In the genomic region with DNA sequence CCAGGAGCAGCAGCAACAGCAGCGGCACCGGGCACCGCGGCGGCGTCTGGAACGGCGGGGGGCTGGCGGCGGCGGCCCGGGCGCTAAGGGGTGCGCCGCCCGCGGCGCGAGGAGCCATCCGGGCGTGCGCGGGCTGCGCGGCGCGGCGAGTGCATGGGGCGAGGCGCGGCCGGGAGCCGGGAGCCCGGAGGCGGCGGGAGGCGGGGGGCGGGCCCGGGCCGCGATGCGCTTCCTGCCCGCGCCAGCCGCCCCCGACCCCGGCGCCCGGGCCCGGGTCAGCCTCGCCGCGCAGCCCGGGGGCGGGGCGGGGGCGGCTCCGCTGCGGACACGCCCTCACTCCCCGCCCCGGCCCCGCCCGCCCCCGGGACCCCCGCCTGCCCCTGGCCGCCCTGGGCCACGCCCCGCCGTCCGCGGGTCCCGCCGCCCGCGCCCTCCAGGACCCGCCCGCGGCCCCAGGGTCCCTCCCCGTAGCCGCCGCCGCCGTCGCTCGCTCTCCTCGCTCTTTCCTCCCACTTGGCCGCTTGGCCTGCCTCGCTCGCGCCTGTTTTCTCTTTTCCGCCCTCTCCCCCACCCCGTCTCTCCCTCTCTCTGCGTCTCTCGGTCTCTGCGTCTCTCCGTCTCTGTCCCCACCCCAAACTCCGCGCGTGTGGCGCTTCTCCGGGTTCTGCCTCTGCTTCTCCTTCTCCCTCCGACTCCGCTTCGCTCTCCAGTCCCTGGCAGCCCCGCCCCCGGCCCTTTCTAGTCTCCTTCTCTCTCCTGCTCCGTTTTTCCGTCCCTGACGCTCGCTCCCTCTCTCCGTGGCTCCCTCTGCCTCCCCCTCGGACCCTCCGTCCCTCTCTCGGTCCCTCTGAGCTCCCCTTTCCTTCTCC, we compare ENCODE assay signal across 8 cellular contexts. TPM values are rescaled to one million over a fixed set of nuclear protein-coding genes. Genes with fewer than 3 reads are reported as not detected.
DNase-seq lines count a peak whose midpoint lies in the region; ATAC-seq and TF ChIP-seq lines count a peak whose summit lies in the region.

A gene with protein sequence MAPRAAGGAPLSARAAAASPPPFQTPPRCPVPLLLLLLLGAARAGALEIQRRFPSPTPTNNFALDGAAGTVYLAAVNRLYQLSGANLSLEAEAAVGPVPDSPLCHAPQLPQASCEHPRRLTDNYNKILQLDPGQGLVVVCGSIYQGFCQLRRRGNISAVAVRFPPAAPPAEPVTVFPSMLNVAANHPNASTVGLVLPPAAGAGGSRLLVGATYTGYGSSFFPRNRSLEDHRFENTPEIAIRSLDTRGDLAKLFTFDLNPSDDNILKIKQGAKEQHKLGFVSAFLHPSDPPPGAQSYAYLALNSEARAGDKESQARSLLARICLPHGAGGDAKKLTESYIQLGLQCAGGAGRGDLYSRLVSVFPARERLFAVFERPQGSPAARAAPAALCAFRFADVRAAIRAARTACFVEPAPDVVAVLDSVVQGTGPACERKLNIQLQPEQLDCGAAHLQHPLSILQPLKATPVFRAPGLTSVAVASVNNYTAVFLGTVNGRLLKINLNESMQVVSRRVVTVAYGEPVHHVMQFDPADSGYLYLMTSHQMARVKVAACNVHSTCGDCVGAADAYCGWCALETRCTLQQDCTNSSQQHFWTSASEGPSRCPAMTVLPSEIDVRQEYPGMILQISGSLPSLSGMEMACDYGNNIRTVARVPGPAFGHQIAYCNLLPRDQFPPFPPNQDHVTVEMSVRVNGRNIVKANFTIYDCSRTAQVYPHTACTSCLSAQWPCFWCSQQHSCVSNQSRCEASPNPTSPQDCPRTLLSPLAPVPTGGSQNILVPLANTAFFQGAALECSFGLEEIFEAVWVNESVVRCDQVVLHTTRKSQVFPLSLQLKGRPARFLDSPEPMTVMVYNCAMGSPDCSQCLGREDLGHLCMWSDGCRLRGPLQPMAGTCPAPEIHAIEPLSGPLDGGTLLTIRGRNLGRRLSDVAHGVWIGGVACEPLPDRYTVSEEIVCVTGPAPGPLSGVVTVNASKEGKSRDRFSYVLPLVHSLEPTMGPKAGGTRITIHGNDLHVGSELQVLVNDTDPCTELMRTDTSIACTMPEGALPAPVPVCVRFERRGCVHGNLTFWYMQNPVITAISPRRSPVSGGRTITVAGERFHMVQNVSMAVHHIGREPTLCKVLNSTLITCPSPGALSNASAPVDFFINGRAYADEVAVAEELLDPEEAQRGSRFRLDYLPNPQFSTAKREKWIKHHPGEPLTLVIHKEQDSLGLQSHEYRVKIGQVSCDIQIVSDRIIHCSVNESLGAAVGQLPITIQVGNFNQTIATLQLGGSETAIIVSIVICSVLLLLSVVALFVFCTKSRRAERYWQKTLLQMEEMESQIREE (N-terminal part only) (minus strand): TSS at position 155 of the 869 bp plus-strand sequence. CDS start 37 bp downstream, at position 118.

- no peaks in the 10 kb centered on the region for H4K20me1 ChIP-seq in OCI-LY7 (ENCODE audit: insufficient read depth, low read length)

- DNase-seq in BJ (ENCODE audit: low read depth) (no peak), OCI-LY7 (ENCODE audit: low spot score) (no peak), adipocyte (ENCODE audit: low read depth) (peak; percentile 79), head of caudate nucleus (peak in 34 of 42 donors; percentile 25 to 75 (median 56)), NCI-H1048 (lab: John Stamatoyannopoulos, UW) (no peak)

- peak within 1 kb of the TSS; percentile 53; the same call in 1 of the 2 replicates for H3K27ac ChIP-seq in HEK293 (ENCODE audit: extremely low read depth, low read depth, low read length)
- H3K27ac ChIP-seq in OCI-LY7 (ENCODE audit: low read depth, low read length, poor library complexity, severe bottlenecking) = no peak within 1 kb of the TSS
- no peak within 1 kb of the TSS for H3K27ac ChIP-seq in neutrophil

- no TSS peak for BruUV-seq in OCI-LY7 (replicated peaks; lab: Mats Ljungman, UMichigan)

- no peaks in the 10 kb centered on the region for H3K27me3 ChIP-seq in BJ (ENCODE audit: control insufficient read depth, insufficient read depth, low read length)
- H3K27me3 ChIP-seq in adipocyte (replicated peaks; ENCODE audit: control insufficient read depth, insufficient read depth, low read length) = no peaks in the 10 kb centered on the region
- H3K27me3 ChIP-seq in neutrophil = peaks cover 83% of the 10 kb centered on the region

- TF ChIP-seq CTCF in BJ (IDR thresholded peaks at IDR 0.05; ENCODE audit: insufficient read depth, low read depth, low read length) (no peak), HEK293 (tag by site-specific recombination; IDR thresholded peaks at IDR 0.05) (no peak), OCI-LY7 (conservative IDR thresholded peaks at IDR 0.05; ENCODE audit: low read length) (no peak), neutrophil (IDR thresholded peaks at IDR 0.05) (no peak)

- no peaks in the 10 kb centered on the region for H3K79me2 ChIP-seq in OCI-LY7 (ENCODE audit: insufficient read depth, low read depth, low read length)

- H3K36me3 ChIP-seq in BJ (ENCODE audit: control insufficient read depth, insufficient read depth, low read length) (no peaks in the 10 kb centered on the region), HEK293 (ENCODE audit: control insufficient read depth in 2 of 2, insufficient read depth in 1 of 2, low read length in 2 of 2) (no peaks in the 10 kb centered on the region), OCI-LY7 (ENCODE audit: insufficient read depth, low read length) (no peaks in the 10 kb centered on the region), adipocyte (ENCODE audit: control insufficient read depth, insufficient read depth, low read length, severe bottlenecking) (no peaks in the 10 kb centered on the region), neutrophil (no peaks in the 10 kb centered on the region)

- H3K4me1 ChIP-seq in HEK293 (ENCODE audit: control insufficient read depth, insufficient read depth, low read length) (0 out of 2 replicates have a peak, but pooled peaks cover 3% of the 10 kb centered on the region), OCI-LY7 (ENCODE audit: insufficient read depth, low read length, poor library complexity, severe bottlenecking) (no peaks in the 10 kb centered on the region), adipocyte (ENCODE audit: control insufficient read depth, insufficient read depth, low read length) (peaks cover 50% of the 10 kb centered on the region), neutrophil (ENCODE audit: control insufficient read depth in 1 of 2, insufficient read depth in 1 of 2, low read depth in 1 of 2, low read length in 1 of 2) (peaks cover 14 to 15% of the 10 kb centered on the region in 2 experiments)

- peak within 1 kb of the TSS; percentile 70 for H3K4me3 ChIP-seq in BJ (ENCODE audit: low read depth, low read length)
- peak within 1 kb of the TSS; percentile 43 for H3K4me3 ChIP-seq in HEK293 (ENCODE audit: low read depth, low read length)
- H3K4me3 ChIP-seq in OCI-LY7 (ENCODE audit: low read depth, low read length, poor library complexity, severe bottlenecking) = peak within 1 kb of the TSS; percentile 8
- H3K4me3 ChIP-seq in adipocyte (ENCODE audit: low read length) = peak within 1 kb of the TSS; percentile 96
- peak within 1 kb of the TSS; percentile 39 to 60 for H3K4me3 ChIP-seq in neutrophil (ENCODE audit: low read depth in 1 of 2, low read length in 1 of 2)

- CTCF ChIA-PET in BJ (lab: Yijun Ruan, JAX) (interaction anchor here (0.7 to 3.4 kb wide), 5 partner anchors 10 to 222 kb away, joined by 3 to 15 read pairs (median 4); no protein-coding TSS in a partner anchor), HEK293 (lab: Yijun Ruan, JAX) (interaction anchor here (1.5 kb wide), 1 partner anchor 116 kb away, joined by 5 read pairs; no protein-coding TSS in a partner anchor), OCI-LY7 (lab: Charles Lee; ENCODE audit: unreplicated experiment) (interaction anchor here (0.6 kb wide), 1 partner anchor 117 kb away, joined by 4 read pairs; no protein-coding TSS in a partner anchor)

- POLR2A ChIA-PET in BJ (lab: Charles Lee) = interaction anchor here (0.6 kb wide), 1 partner anchor 25 kb away, joined by 3 read pairs; no protein-coding TSS in a partner anchor
- POLR2A ChIA-PET in HEK293 (lab: Yijun Ruan, JAX) = no interaction called here
- POLR2A ChIA-PET in OCI-LY7 (lab: Charles Lee) = no interaction called here

- peak within 1 kb of the TSS; percentile 97 for H3K9ac ChIP-seq in adipocyte (ENCODE audit: low read length)

- H3K4me2 ChIP-seq in OCI-LY7 (ENCODE audit: low read length) = peak within 1 kb of the TSS; percentile 45; the same call in 1 of the 2 replicates

- H3K9me2 ChIP-seq in OCI-LY7 (ENCODE audit: insufficient read depth, low read length) = no peaks in the 10 kb centered on the region

- intact Hi-C loops in OCI-LY7 (cut with micrococcal nuclease; ENCODE audit: unreplicated experiment) (no loop called here), head of caudate nucleus (cut with DNase I) (loop anchor here (10.0 kb wide), 1 partner anchor 102 kb away; no protein-coding TSS in a partner anchor)

- H3K9me3 ChIP-seq in HEK293 (ENCODE audit: control insufficient read depth, insufficient read depth, low read depth, low read length) (no peaks in the 10 kb centered on the region), OCI-LY7 (ENCODE audit: low read length) (no peaks in the 10 kb centered on the region), adipocyte (ENCODE audit: control insufficient read depth, low read length) (no peaks in the 10 kb centered on the region), neutrophil (no peaks in the 10 kb centered on the region)

- H2AFZ ChIP-seq in OCI-LY7 (ENCODE audit: low read length) = no peak within 1 kb of the TSS

- ATAC-seq in HG03378 (IDR thresholded peaks at IDR 0.05; ENCODE audit: unreplicated experiment) = no peak

TF ChIP-seq in HEK293, 187 proteins besides CTCF, POLR2A, EP300 and RAD21 (continues in another document):
- 0 out of 2 replicates have a peak, but pooled peaks have one; percentile 29 for TF ChIP-seq WT1 (tag by site-specific recombination; IDR thresholded peaks at IDR 0.05)
- TF ChIP-seq, protein P1, sequence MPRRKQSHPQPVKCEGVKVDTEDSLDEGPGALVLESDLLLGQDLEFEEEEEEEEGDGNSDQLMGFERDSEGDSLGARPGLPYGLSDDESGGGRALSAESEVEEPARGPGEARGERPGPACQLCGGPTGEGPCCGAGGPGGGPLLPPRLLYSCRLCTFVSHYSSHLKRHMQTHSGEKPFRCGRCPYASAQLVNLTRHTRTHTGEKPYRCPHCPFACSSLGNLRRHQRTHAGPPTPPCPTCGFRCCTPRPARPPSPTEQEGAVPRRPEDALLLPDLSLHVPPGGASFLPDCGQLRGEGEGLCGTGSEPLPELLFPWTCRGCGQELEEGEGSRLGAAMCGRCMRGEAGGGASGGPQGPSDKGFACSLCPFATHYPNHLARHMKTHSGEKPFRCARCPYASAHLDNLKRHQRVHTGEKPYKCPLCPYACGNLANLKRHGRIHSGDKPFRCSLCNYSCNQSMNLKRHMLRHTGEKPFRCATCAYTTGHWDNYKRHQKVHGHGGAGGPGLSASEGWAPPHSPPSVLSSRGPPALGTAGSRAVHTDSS (tag by site-specific recombination; IDR thresholded peaks at IDR 0.05) = no peak
- no peak for TF ChIP-seq ZNF561 (tag by site-specific recombination; IDR thresholded peaks at IDR 0.05; ENCODE audit: borderline replicate concordance)
- TF ChIP-seq ZNF555 (tag by site-specific recombination; conservative IDR thresholded peaks at IDR 0.05) = no peak

RNA-seq across cellular contexts. Expression of the gene that starts here (rescaled TPM):
- polyA plus RNA-seq in BJ (2011; rRNA removed) = 84.6 and 128 TPM in 2 replicates
- 84.0 and 88.3 TPM in 2 replicates for polyA minus RNA-seq in BJ (2011; rRNA and poly(A)+ RNA removed)
- total RNA-seq in OCI-LY7 (2014; rRNA removed; shearing (Covaris generic)) = 6.0 and 6.8 TPM in 2 replicates
- 4.7 and 5.3 TPM in 2 replicates for total RNA-seq in OCI-LY7 (2022)

Comparison
In these comparisons a context has a peak if more than half of its experiments do, and no peak if none do; other contexts are left out.
1. DNase-seq: peak in adipocyte (single experiment) and head of caudate nucleus (34 of 42); none in BJ (single experiment), OCI-LY7 (single experiment) and NCI-H1048 (single experiment).
2. H3K4me3 ChIP-seq: peak in every context shown above with its lines; median percentile 96 in adipocyte; 70 in BJ; 50 in neutrophil; 43 in HEK293; 8 in OCI-LY7.